In genomic region chr14:70754989-70755388, GRCh38 we compare ENCODE assay signal across 12 cellular contexts. TPM values are rescaled to one million over a fixed set of nuclear protein-coding genes. Genes with fewer than 3 reads are reported as not detected.
DNase-seq lines count a peak whose midpoint lies in the region; ATAC-seq, FAIRE-seq and TF ChIP-seq lines count a peak whose summit lies in the region.
"Had no signal": no experiment of that assay in that cellular context is flagged by ENCODE, and none has a peak within 500 bp of the region (broad histone marks: within the 10 kb centered on the region; RNA-seq: fewer than 3 reads in every experiment).

No MANE protein-coding gene starts in this region.

- no peak for TF ChIP-seq POLR2A in heart left ventricle (IDR thresholded peaks at IDR 0.05)

- peak overlapping the region; percentile 30 for H3K4me2 ChIP-seq in astrocyte (ENCODE audit: low read length)

- no peak for TF ChIP-seq CTCF in heart left ventricle (IDR thresholded peaks at IDR 0.05)
- no peak for TF ChIP-seq CTCF in astrocyte (IDR thresholded peaks at IDR 0.05; ENCODE audit: insufficient read depth, low read depth, low read length)
- no peak for TF ChIP-seq CTCF in kidney (IDR thresholded peaks at IDR 0.05; ENCODE audit: borderline replicate concordance, extremely low read depth, insufficient read depth)

- no peaks in the 10 kb centered on the region for H3K79me2 ChIP-seq in astrocyte (ENCODE audit: insufficient read depth, low read length)

- peaks cover 0 to 10% (median 0%) of the 10 kb centered on the region in 12 donors for H3K4me1 ChIP-seq in heart left ventricle
- H3K4me1 ChIP-seq in astrocyte (ENCODE audit: insufficient read depth, low read length) = peaks cover 16% of the 10 kb centered on the region
- H3K4me1 ChIP-seq in kidney (ENCODE audit: control insufficient read depth in 1 of 2, insufficient read depth in 1 of 2, low read depth in 1 of 2, low read length in 2 of 2) = peaks cover 7% of the 10 kb centered on the region in 2 donors

- no peaks in the 10 kb centered on the region for H3K27me3 Mint-ChIP-seq in astrocyte (ENCODE audit: low read depth, unreplicated experiment)
- H3K27me3 Mint-ChIP-seq: stimulated activated naive CD8-positive, alpha-beta T cell treated with anti-CD3 and anti-CD28 coated beads, Interleukin-15, amount 100 ng/mL, for 72 hours had no signal

- H3K27ac Mint-ChIP-seq in astrocyte (ENCODE audit: unreplicated experiment) = peak overlapping the region; percentile 47
- H3K27ac Mint-ChIP-seq: stimulated activated naive CD8-positive, alpha-beta T cell treated with anti-CD3 and anti-CD28 coated beads, Interleukin-15, amount 100 ng/mL, for 72 hours had no signal

- H3K36me3 ChIP-seq in heart left ventricle (peaks cover 0 to under 1% (median 0%) of the 10 kb centered on the region in 9 donors), astrocyte (ENCODE audit: insufficient read depth, low read length) (no peaks in the 10 kb centered on the region), kidney (ENCODE audit: control insufficient read depth in 1 of 2, insufficient read depth in 2 of 2, low read length in 2 of 2) (no peaks in the 10 kb centered on the region)

- H3K4me1 Mint-ChIP-seq in astrocyte (ENCODE audit: low read depth, unreplicated experiment) = peaks cover 27% of the 10 kb centered on the region
- H3K4me1 Mint-ChIP-seq: stimulated activated naive CD8-positive, alpha-beta T cell treated with anti-CD3 and anti-CD28 coated beads, Interleukin-15, amount 100 ng/mL, for 72 hours had no signal

- no peak overlapping the region for H3K27ac ChIP-seq in heart left ventricle
- H3K27ac ChIP-seq in astrocyte (ENCODE audit: low read depth, low read length) = no peak overlapping the region
- no peak overlapping the region for H3K27ac ChIP-seq in kidney (ENCODE audit: low read depth in 2 of 2, low read length in 2 of 2)
- H3K27ac ChIP-seq: dorsolateral prefrontal cortex had no signal

- no peak for FAIRE-seq in astrocyte (lab: Jason Lieb, UNC)
- FAIRE-seq in kidney (lab: Jason Lieb, UNC) = no peak

- H3K9me3 ChIP-seq in heart left ventricle (no peaks in the 10 kb centered on the region), astrocyte (ENCODE audit: insufficient read depth, low read depth, low read length) (no peaks in the 10 kb centered on the region), kidney (ENCODE audit: control insufficient read depth in 1 of 2, low read length in 2 of 2) (no peaks in the 10 kb centered on the region)

- H3K9ac ChIP-seq in astrocyte (ENCODE audit: low read length) = no peak overlapping the region
- H3K9ac ChIP-seq in kidney (ENCODE audit: low read length in 2 of 2) = no peak overlapping the region

- H4K20me1 ChIP-seq in astrocyte (ENCODE audit: insufficient read depth, low read length) = no peaks in the 10 kb centered on the region

- DNase-seq in heart left ventricle = no peak
- DNase-seq in cardiac septum (ENCODE audit: low spot score) = no peak
- peak; percentile 60 for DNase-seq in astrocyte (ENCODE audit: low read depth)
- DNase-seq in kidney = peak; percentile 87
- no peak for DNase-seq in globus pallidus (ENCODE audit: low spot score)
- no peak for DNase-seq in COR-L47 (lab: John Stamatoyannopoulos, UW)
- DNase-seq in GDM1 (lab: John Stamatoyannopoulos, UW) = no peak
- DNase-seq: activated naive CD4-positive, alpha-beta T cell; dorsolateral prefrontal cortex; NCI-H2081; stimulated activated naive CD8-positive, alpha-beta T cell treated with anti-CD3 and anti-CD28 coated beads, Interleukin-15, amount 100 ng/mL, for 72 hours had no signal

- intact Hi-C loops in heart left ventricle (cut with DNase I) (no loop called here), cardiac septum (cut with DNase I) (no loop called here), kidney (cut with DNase I) (no loop called here)

- no peaks in the 10 kb centered on the region for H3K9me3 Mint-ChIP-seq in astrocyte (ENCODE audit: unreplicated experiment)
- H3K9me3 Mint-ChIP-seq: stimulated activated naive CD8-positive, alpha-beta T cell treated with anti-CD3 and anti-CD28 coated beads, Interleukin-15, amount 100 ng/mL, for 72 hours had no signal

- H3K36me3 Mint-ChIP-seq in astrocyte (ENCODE audit: low read depth, unreplicated experiment) = peaks cover 21% of the 10 kb centered on the region

- H3K4me3 Mint-ChIP-seq in astrocyte (ENCODE audit: unreplicated experiment) = no peak overlapping the region
- H3K4me3 Mint-ChIP-seq: stimulated activated naive CD8-positive, alpha-beta T cell treated with anti-CD3 and anti-CD28 coated beads, Interleukin-15, amount 100 ng/mL, for 72 hours had no signal

- ATAC-seq in heart left ventricle = peak in 3 of 4 donors; percentile 39 to 59 (median 46)
- ATAC-seq in GM21786 (IDR thresholded peaks at IDR 0.05; ENCODE audit: unreplicated experiment) = no peak
- ATAC-seq: stimulated activated naive CD8-positive, alpha-beta T cell treated with anti-CD3 and anti-CD28 coated beads, Interleukin-15, amount 100 ng/mL, for 72 hours had no signal

- no peak overlapping the region for H2AFZ ChIP-seq in astrocyte (ENCODE audit: low read depth, low read length)

- H3K27me3 ChIP-seq in heart left ventricle = no peaks in the 10 kb centered on the region
- no peaks in the 10 kb centered on the region for H3K27me3 ChIP-seq in astrocyte (ENCODE audit: insufficient read depth, low read length)
- H3K27me3 ChIP-seq: dorsolateral prefrontal cortex had no signal

- H3K4me3 ChIP-seq in heart left ventricle (no peak overlapping the region), astrocyte (ENCODE audit: insufficient read depth, low read depth, low read length) (no peak overlapping the region), kidney (ENCODE audit: low read length in 2 of 2) (no peak overlapping the region)
- H3K4me3 ChIP-seq: dorsolateral prefrontal cortex had no signal

- WGBS in heart left ventricle, 4 donors = 22 to 63% (median 50%) methylated on average over 3 of the region's 3 CpGs

RNA-seq across cellular contexts. Expression of gene MAP3K9, which starts 54.3 kb away (rescaled TPM):
- total RNA-seq in heart left ventricle (1 to 10 TPM; 1.2 to 2.8 (median 1.7) TPM), cardiac septum (1.5 TPM), astrocyte (10.7 and 13.0 TPM in 2 replicates), kidney (8.3 TPM)
- polyA plus RNA-seq in heart left ventricle (1 to 10 TPM in 1 of 2 donors, under 1 TPM in 1; 0.91 to 3.8 TPM), kidney (ENCODE audit: insufficient read depth, low read depth, low replicate concordance) (1.0 TPM)

Comparison
In these comparisons a context has a peak if more than half of its experiments do, and no peak if none do; other contexts are left out.
1. DNase-seq: peak in astrocyte (single experiment) and kidney (single experiment); none in heart left ventricle (0 of 5), cardiac septum (single experiment), globus pallidus (single experiment), COR-L47 (single experiment) and GDM1 (single experiment).